8 cellular contexts compared by ENCODE assay signal in the genomic region with DNA sequence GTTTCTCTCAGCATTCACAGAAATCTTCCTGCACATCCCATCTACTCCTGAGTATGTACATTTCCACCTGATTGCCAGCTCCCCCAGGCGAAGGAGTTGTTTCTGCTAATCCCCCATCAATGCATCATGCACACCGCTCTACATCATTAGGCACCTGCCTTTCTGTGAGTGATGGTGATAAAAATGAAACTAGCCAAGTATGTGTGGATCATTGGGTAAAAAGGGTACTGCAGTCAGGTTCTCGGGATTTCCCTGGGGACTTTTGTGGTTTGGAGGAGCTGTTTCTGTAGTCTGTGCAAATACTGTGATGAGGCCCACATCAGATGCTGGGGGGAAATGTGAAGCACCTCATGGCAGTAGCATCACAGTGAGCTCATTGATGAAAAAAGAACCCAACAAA.
DNase-seq lines count a peak whose midpoint lies in the region; ATAC-seq and TF ChIP-seq lines count a peak whose summit lies in the region.

No MANE protein-coding gene starts in this region.

- H3K36me3 ChIP-seq in effector memory CD4-positive, alpha-beta T cell (ENCODE audit: control insufficient read depth, insufficient read depth, low read length), result peaks cover 2% of the 10 kb centered on the region
- H3K36me3 ChIP-seq in tibial artery, result no peaks in the 10 kb centered on the region

- intact Hi-C loops in tibial artery (cut with DNase I; ENCODE audit: low total_unique reads), result no loop called here

- H3K27ac ChIP-seq in effector memory CD4-positive, alpha-beta T cell (ENCODE audit: insufficient read depth, low read length, poor library complexity, severe bottlenecking), result peak overlapping the region; percentile 81
- no peak overlapping the region for H3K27ac ChIP-seq in tibial artery

- peak; percentile 40 to 71 (median 54) for DNase-seq in T-helper 1 cell
- DNase-seq in effector memory CD4-positive, alpha-beta T cell, result peak; percentile 61 to 64 (median 63)
- DNase-seq in NCI-H2029 treated with DMSO at 0.1 percent for 48 hours (lab: John Stamatoyannopoulos, UW), result no peak
- no peak for DNase-seq in tibial artery
- no peak for DNase-seq in kidney glomerular epithelial cell (lab: John Stamatoyannopoulos, UW)
- DNase-seq in NCI-H748 treated with DMSO at 0.1 percent for 48 hours (lab: John Stamatoyannopoulos, UW), result no peak

- peak; percentile 55 for TF ChIP-seq POLR2A in GM19099 (IDR thresholded peaks at IDR 0.05; ENCODE audit: extremely low read depth, insufficient read length, low read depth)

- H3K9me3 ChIP-seq in effector memory CD4-positive, alpha-beta T cell (ENCODE audit: control insufficient read depth, low read length), result no peaks in the 10 kb centered on the region
- no peaks in the 10 kb centered on the region for H3K9me3 ChIP-seq in tibial artery

- no peaks in the 10 kb centered on the region for H3K27me3 ChIP-seq in effector memory CD4-positive, alpha-beta T cell (replicated peaks; ENCODE audit: control insufficient read depth, insufficient read depth, low read length, poor library complexity, severe bottlenecking)
- no peaks in the 10 kb centered on the region for H3K27me3 ChIP-seq in tibial artery

- peak; percentile 69 for ATAC-seq in HG03066 (IDR thresholded peaks at IDR 0.05; ENCODE audit: low read depth, unreplicated experiment)

- no peak overlapping the region for H3K4me3 ChIP-seq in effector memory CD4-positive, alpha-beta T cell (ENCODE audit: insufficient read depth, low read depth, low read length, poor library complexity, severe bottlenecking)
- no peak overlapping the region for H3K4me3 ChIP-seq in tibial artery

- peaks cover 40% of the 10 kb centered on the region for H3K4me1 ChIP-seq in effector memory CD4-positive, alpha-beta T cell (ENCODE audit: control insufficient read depth, insufficient read depth, low read length, poor library complexity, severe bottlenecking)
- H3K4me1 ChIP-seq in tibial artery, result no peaks in the 10 kb centered on the region

- TF ChIP-seq CTCF in tibial artery (IDR thresholded peaks at IDR 0.05), result no peak

Comparison
In these comparisons a context has a peak if more than half of its experiments do, and no peak if none do; other contexts are left out.
1. DNase-seq: peak in T-helper 1 cell (5 of 5) and effector memory CD4-positive, alpha-beta T cell (3 of 3); none in NCI-H2029 treated with DMSO at 0.1 percent for 48 hours (single experiment), tibial artery (0 of 2), kidney glomerular epithelial cell (single experiment) and NCI-H748 treated with DMSO at 0.1 percent for 48 hours (single experiment).